Comparison of ENCODE assay signal across 26 cellular contexts in genomic region chr14:21729703-21730212, GRCh38. TPM values are rescaled to one million over a fixed set of nuclear protein-coding genes. Genes with fewer than 3 reads are reported as not detected.
A peak's percentile ranks its signal among the peaks of the same experiment; 100 is the strongest.
DNase-seq lines count a peak whose midpoint lies in the region; ATAC-seq lines count a peak whose summit lies in the region.
"Had no signal": no experiment of that assay in that cellular context is flagged by ENCODE, and none has a peak within 500 bp of the region (broad histone marks: within the 10 kb centered on the region; RNA-seq: fewer than 3 reads in every experiment).

No MANE protein-coding gene starts in this region.

- no peak overlapping the region for H3K4me3 ChIP-seq in CD8-positive, alpha-beta memory T cell (ENCODE audit: low read length)
- H3K4me3 ChIP-seq: adrenal gland; BLaER1 treated with 17β-estradiol and CSF1 and Interleukin-3, amounts not matched to agents 10 nM and 100 nM; colonic mucosa; left lung; pancreas had no signal

- CTCF ChIA-PET in activated CD8-positive, alpha-beta memory T cell treated with anti-CD3 and anti-CD28 coated beads, Interleukin-2, amount 10 ng/mL, durations not matched to agents 7 days and 5 days (lab: Charles Lee): interaction anchor here (1.2 kb wide), 1 partner anchor 19 kb away, joined by 5 read pairs; no protein-coding TSS in a partner anchor
- CTCF ChIA-PET in CD8-positive, alpha-beta memory T cell (lab: Charles Lee): no interaction called here

- no peak overlapping the region for H3K27ac ChIP-seq in CD8-positive, alpha-beta memory T cell (ENCODE audit: low read depth, low read length)
- H3K27ac ChIP-seq: adrenal gland; BLaER1 treated with 17β-estradiol and CSF1 and Interleukin-3, amounts not matched to agents 10 nM and 100 nM; brain microvascular endothelial cell; colonic mucosa; left lung; pancreas had no signal

- peaks cover 12% of the 10 kb centered on the region for H3K4me1 Mint-ChIP-seq in activated CD8-positive, alpha-beta memory T cell treated with anti-CD3 and anti-CD28 coated beads, Interleukin-2, amount 10 ng/mL, durations not matched to agents 7 days and 5 days
- H3K4me1 Mint-ChIP-seq in CD8-positive, alpha-beta memory T cell: peaks cover 13 to 22% (median 17%) of the 10 kb centered on the region in 3 donors
- peaks cover 11 to 16% (median 13%) of the 10 kb centered on the region in 4 donors for H3K4me1 Mint-ChIP-seq in naive thymus-derived CD8-positive, alpha-beta T cell
- H3K4me1 Mint-ChIP-seq: mesothelial cell of epicardium had no signal

- H3K9me3 ChIP-seq in CD8-positive, alpha-beta memory T cell (ENCODE audit: low read length): no peaks in the 10 kb centered on the region
- H3K9me3 ChIP-seq: adrenal gland, colonic mucosa, left lung, pancreas had no signal

- peak overlapping the region; percentile 8 for H3K27ac Mint-ChIP-seq in activated CD8-positive, alpha-beta memory T cell treated with anti-CD3 and anti-CD28 coated beads, Interleukin-2, amount 10 ng/mL, durations not matched to agents 7 days and 5 days
- H3K27ac Mint-ChIP-seq in CD8-positive, alpha-beta memory T cell: peak overlapping the region; percentile 32 to 91 (median 83)
- peak overlapping the region in 1 of 2 donors; percentile 28 for H3K27ac Mint-ChIP-seq in activated naive CD4-positive, alpha-beta T cell treated with anti-CD3 and anti-CD28 coated beads, Interleukin-2, amount 50 U/mL, for 72 hours
- H3K27ac Mint-ChIP-seq in naive thymus-derived CD8-positive, alpha-beta T cell: peak overlapping the region; percentile 62 to 89 (median 80)
- H3K27ac Mint-ChIP-seq: mesothelial cell of epicardium, nephron progenitor cell had no signal

- H3K27me3 ChIP-seq in CD8-positive, alpha-beta memory T cell (ENCODE audit: insufficient read depth, low read length, poor library complexity, severe bottlenecking): no peaks in the 10 kb centered on the region
- H3K27me3 ChIP-seq: adrenal gland; BLaER1 treated with 17β-estradiol and CSF1 and Interleukin-3, amounts not matched to agents 10 nM and 100 nM; brain microvascular endothelial cell; colonic mucosa; left lung; pancreas had no signal

- POLR2A ChIA-PET in CD8-positive, alpha-beta memory T cell (lab: Charles Lee): no interaction called here
- POLR2A ChIA-PET in naive thymus-derived CD8-positive, alpha-beta T cell (lab: Charles Lee): no interaction called here

- H3K27me3 Mint-ChIP-seq in activated CD8-positive, alpha-beta memory T cell treated with anti-CD3 and anti-CD28 coated beads, Interleukin-2, amount 10 ng/mL, durations not matched to agents 7 days and 5 days: peaks cover 42% of the 10 kb centered on the region
- peaks cover 12 to 16% of the 10 kb centered on the region in 2 donors for H3K27me3 Mint-ChIP-seq in CD8-positive, alpha-beta memory T cell
- peaks cover 7 to 23% (median 20%) of the 10 kb centered on the region in 5 donors for H3K27me3 Mint-ChIP-seq in naive thymus-derived CD8-positive, alpha-beta T cell

- H3K36me3 Mint-ChIP-seq in activated CD8-positive, alpha-beta memory T cell treated with anti-CD3 and anti-CD28 coated beads, Interleukin-2, amount 10 ng/mL, durations not matched to agents 7 days and 5 days: no peaks in the 10 kb centered on the region
- no peaks in the 10 kb centered on the region for H3K36me3 Mint-ChIP-seq in CD8-positive, alpha-beta memory T cell
- H3K36me3 Mint-ChIP-seq in activated naive CD4-positive, alpha-beta T cell treated with anti-CD3 and anti-CD28 coated beads, Interleukin-2, amount 50 U/mL, for 72 hours: no peaks in the 10 kb centered on the region
- H3K36me3 Mint-ChIP-seq in naive thymus-derived CD8-positive, alpha-beta T cell: no peaks in the 10 kb centered on the region
- H3K36me3 Mint-ChIP-seq: mesothelial cell of epicardium had no signal

- no peaks in the 10 kb centered on the region for H3K9me3 Mint-ChIP-seq in activated CD8-positive, alpha-beta memory T cell treated with anti-CD3 and anti-CD28 coated beads, Interleukin-2, amount 10 ng/mL, durations not matched to agents 7 days and 5 days (ENCODE audit: low read depth)
- H3K9me3 Mint-ChIP-seq in CD8-positive, alpha-beta memory T cell: no peaks in the 10 kb centered on the region
- no peaks in the 10 kb centered on the region for H3K9me3 Mint-ChIP-seq in activated naive CD4-positive, alpha-beta T cell treated with anti-CD3 and anti-CD28 coated beads, Interleukin-2, amount 50 U/mL, for 72 hours
- H3K9me3 Mint-ChIP-seq in naive thymus-derived CD8-positive, alpha-beta T cell: no peaks in the 10 kb centered on the region
- H3K9me3 Mint-ChIP-seq: mesothelial cell of epicardium, nephron progenitor cell had no signal

- no peaks in the 10 kb centered on the region for H3K4me1 ChIP-seq in CD8-positive, alpha-beta memory T cell (ENCODE audit: insufficient read depth, low read length)
- H3K4me1 ChIP-seq: adrenal gland; BLaER1 treated with 17β-estradiol and CSF1 and Interleukin-3, amounts not matched to agents 10 nM and 100 nM; left lung; pancreas had no signal

- no peaks in the 10 kb centered on the region for H3K36me3 ChIP-seq in CD8-positive, alpha-beta memory T cell (ENCODE audit: insufficient read depth, low read length)
- H3K36me3 ChIP-seq: adrenal gland; BLaER1 treated with 17β-estradiol and CSF1 and Interleukin-3, amounts not matched to agents 10 nM and 100 nM; brain microvascular endothelial cell; colonic mucosa; left lung; pancreas had no signal

- peak; percentile 23 for ATAC-seq in activated CD8-positive, alpha-beta memory T cell treated with anti-CD3 and anti-CD28 coated beads, Interleukin-2, amount 10 ng/mL, durations not matched to agents 7 days and 5 days
- ATAC-seq in activated naive CD4-positive, alpha-beta T cell treated with anti-CD3 and anti-CD28 coated beads, Interleukin-2, amount 50 U/mL, for 72 hours: peak; percentile 45 to 48
- peak; percentile 79 to 81 for ATAC-seq in naive thymus-derived CD8-positive, alpha-beta T cell
- ATAC-seq in GM18907 (IDR thresholded peaks at IDR 0.05; ENCODE audit: unreplicated experiment): no peak
- ATAC-seq: left lung, pancreas, right cardiac atrium had no signal

- H3K4me3 Mint-ChIP-seq in activated CD8-positive, alpha-beta memory T cell treated with anti-CD3 and anti-CD28 coated beads, Interleukin-2, amount 10 ng/mL, durations not matched to agents 7 days and 5 days: peak overlapping the region; percentile 30
- peak overlapping the region; percentile 21 to 85 (median 78) for H3K4me3 Mint-ChIP-seq in CD8-positive, alpha-beta memory T cell
- H3K4me3 Mint-ChIP-seq in naive thymus-derived CD8-positive, alpha-beta T cell: peak overlapping the region; percentile 55 to 86 (median 78)
- H3K4me3 Mint-ChIP-seq: mesothelial cell of epicardium, nephron progenitor cell had no signal

- no peak for DNase-seq in activated CD8-positive, alpha-beta memory T cell treated with anti-CD3 and anti-CD28 coated beads, Interleukin-2, amount 10 ng/mL, durations not matched to agents 7 days and 5 days
- DNase-seq in activated CD8-positive, alpha-beta memory T cell treated with anti-CD3 and anti-CD28 coated beads, Interleukin-2, amount 50 U/mL, for 4 hours: no peak
- DNase-seq in CD8-positive, alpha-beta memory T cell: peak in 2 of 5 donors; percentile 22 to 30
- no peak for DNase-seq in activated naive CD4-positive, alpha-beta T cell treated with anti-CD3 and anti-CD28 coated beads, Interleukin-2, amount 50 U/mL, for 72 hours (ENCODE audit: low spot score in 2 of 2)
- peak in 2 of 10 donors; percentile 27 to 29 for DNase-seq in naive thymus-derived CD8-positive, alpha-beta T cell
- DNase-seq in AG20443 (ENCODE audit: low spot score): no peak
- DNase-seq in central memory CD4-positive, alpha-beta T cell: no peak
- DNase-seq: activated CD4-positive, CD25-positive, alpha-beta regulatory T cell treated with anti-CD3 and anti-CD28 coated beads, Interleukin-2, amount 50 U/mL, for 72 hours; adrenal gland; brain microvascular endothelial cell; colonic mucosa; DMS 273 treated with DMSO at 0.1 percent for 48 hours; left lung; NCI-H1092; NCI-H1930; NCI-H2227 treated with DMSO at 0.1 percent for 48 hours; NCI-H748 treated with DMSO at 0.1 percent for 48 hours; nephron progenitor cell; pancreas; right cardiac atrium; stimulated activated CD4-positive, alpha-beta T cell treated with anti-CD3 and anti-CD28 coated beads, Interleukin-12 subunit alpha, Interleukin-12 subunit beta, amount 100 ng/mL, for 4 hours; stimulated activated CD4-positive, alpha-beta T cell treated with anti-CD3 and anti-CD28 coated beads, Interleukin-4, amount 100 ng/mL, for 4 hours; trophoblast cell had no signal

RNA-seq across cellular contexts. Expression of gene OR4E1, which starts 56.1 kb away (rescaled TPM):
- not detected for total RNA-seq in activated CD8-positive, alpha-beta memory T cell treated with anti-CD3 and anti-CD28 coated beads, Interleukin-2, amount 10 ng/mL, durations not matched to agents 7 days and 5 days
- not detected for total RNA-seq in CD8-positive, alpha-beta memory T cell
- polyA plus RNA-seq in CD8-positive, alpha-beta memory T cell: not detected
- total RNA-seq in activated naive CD4-positive, alpha-beta T cell treated with anti-CD3 and anti-CD28 coated beads, Interleukin-2, amount 50 U/mL, for 72 hours: under 1 TPM; 0.14 to 0.16 TPM
- under 1 TPM in 1 of 2 experiments, not detected in 1; 0.13 TPM for total RNA-seq in naive thymus-derived CD8-positive, alpha-beta T cell
- polyA plus RNA-seq in naive thymus-derived CD8-positive, alpha-beta T cell: not detected
- total RNA-seq: adrenal gland, left lung, mesothelial cell of epicardium, pancreas, right cardiac atrium had no signal
- polyA plus RNA-seq: adrenal gland, pancreas, right cardiac atrium had no signal
